In genomic region chr9:504921-505821, GRCh38 we compare ENCODE assay signal across 8 cellular contexts. TPM values are rescaled to one million over a fixed set of nuclear protein-coding genes. Genes with fewer than 3 reads are reported as not detected.
DNase-seq lines count a peak whose midpoint lies in the region; ATAC-seq, FAIRE-seq and TF ChIP-seq lines count a peak whose summit lies in the region.

No MANE protein-coding gene starts in this region.

- H3K27me3 Mint-ChIP-seq in astrocyte (ENCODE audit: low read depth, unreplicated experiment), result no peaks in the 10 kb centered on the region

- H3K9ac ChIP-seq in astrocyte (ENCODE audit: low read length), result peak overlapping the region; percentile 54

- TF ChIP-seq CTCF in astrocyte (IDR thresholded peaks at IDR 0.05; ENCODE audit: insufficient read depth, low read depth, low read length) (no peak), hepatocyte (IDR thresholded peaks at IDR 0.05; ENCODE audit: poor library complexity) (no peak)

- peak overlapping the region; percentile 68 for H3K4me3 ChIP-seq in astrocyte (ENCODE audit: insufficient read depth, low read depth, low read length)
- H3K4me3 ChIP-seq in hepatocyte, result peak overlapping the region; percentile 66

- H3K27ac ChIP-seq in astrocyte (ENCODE audit: low read depth, low read length) (no peak overlapping the region), hepatocyte (peak overlapping the region; percentile 75)

- peak overlapping the region; percentile 88 for H3K4me3 Mint-ChIP-seq in astrocyte (ENCODE audit: unreplicated experiment)

- H3K36me3 ChIP-seq in astrocyte (ENCODE audit: insufficient read depth, low read length) (no peaks in the 10 kb centered on the region), hepatocyte (replicated peaks; ENCODE audit: insufficient read depth, low read depth) (no peaks in the 10 kb centered on the region)

- H3K4me1 ChIP-seq in astrocyte (ENCODE audit: insufficient read depth, low read length), result peaks cover 9% of the 10 kb centered on the region
- H3K4me1 ChIP-seq in hepatocyte (ENCODE audit: insufficient read depth), result peaks cover 11% of the 10 kb centered on the region

- H3K79me2 ChIP-seq in astrocyte (ENCODE audit: insufficient read depth, low read length), result no peaks in the 10 kb centered on the region
- peaks cover 3% of the 10 kb centered on the region for H3K79me2 ChIP-seq in hepatocyte

- peak overlapping the region; percentile 86 for H2AFZ ChIP-seq in astrocyte (ENCODE audit: low read depth, low read length)
- peak overlapping the region; percentile 92 for H2AFZ ChIP-seq in hepatocyte

- H4K20me1 ChIP-seq in astrocyte (ENCODE audit: insufficient read depth, low read length) (no peaks in the 10 kb centered on the region), hepatocyte (ENCODE audit: insufficient read depth, poor library complexity, severe bottlenecking) (no peaks in the 10 kb centered on the region)

- H3K27ac Mint-ChIP-seq in astrocyte (ENCODE audit: unreplicated experiment), result no peak overlapping the region

- no peaks in the 10 kb centered on the region for H3K9me3 ChIP-seq in astrocyte (ENCODE audit: insufficient read depth, low read depth, low read length)
- H3K9me3 ChIP-seq in hepatocyte (ENCODE audit: low read depth), result no peaks in the 10 kb centered on the region

- H3K9me3 Mint-ChIP-seq in astrocyte (ENCODE audit: unreplicated experiment), result no peaks in the 10 kb centered on the region

- no peaks in the 10 kb centered on the region for H3K9me2 ChIP-seq in hepatocyte (replicated peaks; ENCODE audit: insufficient read depth)

- DNase-seq in Caki2 (ENCODE audit: low read depth), result peak; percentile 41
- peak; percentile 30 for DNase-seq in HuH-7.5 (ENCODE audit: low spot score)
- DNase-seq in astrocyte (ENCODE audit: low read depth), result no peak
- peak; percentile 55 for DNase-seq in hepatocyte (ENCODE audit: low spot score)
- peak; percentile 65 for DNase-seq in retina
- DNase-seq in OCI-M2 (lab: John Stamatoyannopoulos, UW; ENCODE audit: unreplicated experiment), result no peak
- DNase-seq in NCI-H2107 treated with DMSO at 0.1 percent for 48 hours (lab: John Stamatoyannopoulos, UW; ENCODE audit: unreplicated experiment), result no peak

- H3K27me3 ChIP-seq in astrocyte (ENCODE audit: insufficient read depth, low read length), result peaks cover 23% of the 10 kb centered on the region
- peaks cover 8% of the 10 kb centered on the region for H3K27me3 ChIP-seq in hepatocyte

- peaks cover 2% of the 10 kb centered on the region for H3K4me1 Mint-ChIP-seq in astrocyte (ENCODE audit: low read depth, unreplicated experiment)

- in situ Hi-C loops in Caki2 (cut with HindIII; ENCODE audit: low pct_unique_long_range_greater_than_20kb, low sequenced_read_pairs), result no loop called here

- WGBS in hepatocyte (ENCODE audit: low lambda C conversion rate, missing lambda C conversion rate), result 4% methylated on average over 44 of the region's 94 CpGs

- H3K36me3 Mint-ChIP-seq in astrocyte (ENCODE audit: low read depth, unreplicated experiment), result no peaks in the 10 kb centered on the region

- FAIRE-seq in astrocyte (lab: Jason Lieb, UNC), result no peak

- H3K4me2 ChIP-seq in astrocyte (ENCODE audit: low read length) (peak overlapping the region; percentile 87), hepatocyte (peak overlapping the region; percentile 91)

- peak; percentile 23 for ATAC-seq in GM21423 (IDR thresholded peaks at IDR 0.05; ENCODE audit: unreplicated experiment)

RNA-seq across cellular contexts. Expression of gene KANK1, which starts 0.7 kb away (rescaled TPM):
- total RNA-seq in Caki2 (2014; rRNA removed; shearing (Covaris generic); ENCODE audit: low replicate concordance), result 64.6 and 67.3 TPM in 2 replicates
- total RNA-seq in astrocyte (22.7 and 23.4 TPM in 2 replicates), hepatocyte (33.6 and 40.8 TPM in 2 replicates)
- polyA plus RNA-seq in hepatocyte, result 21.7 and 23.0 TPM in 2 replicates

Comparison
In these comparisons a context has a peak if more than half of its experiments do, and no peak if none do; other contexts are left out.
1. DNase-seq: peak in Caki2 (single experiment), HuH-7.5 (single experiment), hepatocyte (single experiment) and retina (single experiment); none in astrocyte (single experiment), OCI-M2 (single experiment) and NCI-H2107 treated with DMSO at 0.1 percent for 48 hours (single experiment).